8 cellular contexts compared by ENCODE assay signal in the genomic region with DNA sequence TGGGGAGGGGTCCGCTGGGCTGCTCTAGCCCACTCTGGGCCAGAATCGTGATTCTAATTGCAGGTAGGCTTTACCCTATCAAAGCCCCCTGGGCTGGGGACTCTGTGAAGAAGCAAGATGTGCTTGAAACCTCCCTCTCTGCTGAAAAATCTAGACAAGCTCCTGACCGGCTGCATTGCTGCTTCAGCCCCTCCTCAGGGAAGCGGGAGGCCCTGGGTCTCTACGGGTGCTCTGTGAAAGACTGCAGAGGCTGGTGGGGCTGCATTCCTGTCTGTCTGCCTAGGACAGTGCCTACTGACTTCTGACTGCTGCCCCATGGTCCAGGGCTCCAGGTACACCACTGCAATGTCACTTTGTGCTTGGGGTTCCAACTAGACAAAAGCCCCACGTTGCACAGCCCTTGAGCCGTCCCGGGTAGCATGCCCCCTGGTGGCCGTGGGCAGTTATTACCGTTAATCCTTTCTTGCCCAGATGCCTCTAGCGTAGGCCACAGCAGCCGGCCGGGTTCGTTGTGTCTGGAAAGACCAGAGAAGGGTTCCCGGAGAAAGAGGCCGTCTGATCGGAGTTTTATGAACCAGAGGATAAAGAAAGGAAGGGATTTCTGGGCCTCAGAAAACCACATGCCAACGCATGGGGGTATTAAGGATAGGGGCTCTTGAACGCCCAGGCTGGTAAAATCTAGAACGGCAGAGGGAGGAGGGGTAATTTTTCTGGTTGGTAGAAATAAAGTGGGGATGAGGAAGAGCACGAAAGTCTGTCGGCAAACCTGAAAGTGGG. TPM values are rescaled to one million over a fixed set of nuclear protein-coding genes. Genes with fewer than 3 reads are reported as not detected.
DNase-seq lines count a peak whose midpoint lies in the region; ATAC-seq, FAIRE-seq and TF ChIP-seq lines count a peak whose summit lies in the region.

No MANE protein-coding gene starts in this region.

- no peak overlapping the region for H3K27ac ChIP-seq in Panc1 (ENCODE audit: low read length)

- no peak for TF ChIP-seq POLR2A in GM12892 (IDR thresholded peaks at IDR 0.05; ENCODE audit: low read depth, low read length)

- DNase-seq in A172 (ENCODE audit: low spot score): peak; percentile 44
- peak; percentile 54 for DNase-seq in GM12892 (ENCODE audit: insufficient read length)
- no peak for DNase-seq in Panc1 (ENCODE audit: low read depth, low spot score)
- peak; percentile 29 for DNase-seq in activated T-helper 9 cell treated with anti-CD3 and anti-CD28 coated beads, Interleukin-2, amount 50 U/mL, for 16 hours (ENCODE audit: low read depth)
- DNase-seq in left ventricle myocardium superior: peak; percentile 54
- peak; percentile 11 to 47 for DNase-seq in stimulated activated CD4-positive, alpha-beta T cell treated with anti-CD3 and anti-CD28 coated beads, Interleukin-15, amount 100 ng/mL, for 48 hours (ENCODE audit: low read depth in 2 of 2)

- no peaks in the 10 kb centered on the region for H3K9me3 ChIP-seq in Panc1 (ENCODE audit: control insufficient read depth, insufficient read depth, low read depth, low read length)

- H3K4me1 ChIP-seq in Panc1 (ENCODE audit: control insufficient read depth, insufficient read depth, low read length): no peaks in the 10 kb centered on the region; the same call in 1 of the 2 replicates

- peak; percentile 82 for ATAC-seq in HG03354 (IDR thresholded peaks at IDR 0.05; ENCODE audit: poor library complexity, severe bottlenecking, unreplicated experiment)
- ATAC-seq in Panc1: peak; percentile 97
- ATAC-seq in left ventricle myocardium superior: peak; percentile 48
- no peak for ATAC-seq in HG02973 (IDR thresholded peaks at IDR 0.05; ENCODE audit: unreplicated experiment)

- BruUV-seq in Panc1 (replicated peaks; lab: Mats Ljungman, UMichigan): no TSS peak

- peak; percentile 82 for FAIRE-seq in GM12892 (lab: Jason Lieb, UNC)

- peak; percentile 96 for TF ChIP-seq CTCF in Panc1 (IDR thresholded peaks at IDR 0.05)

- in situ Hi-C loops in Panc1 (cut with HindIII; ENCODE audit: low pct_unique_long_range_greater_than_20kb, low sequenced_read_pairs): no loop called here

- no peaks in the 10 kb centered on the region for H3K27me3 ChIP-seq in Panc1 (ENCODE audit: control insufficient read depth, insufficient read depth, low read length)

- CTCF ChIA-PET in Panc1 (lab: Charles Lee): interaction anchor here (0.7 kb wide), 1 partner anchor 163 kb away, joined by 3 read pairs; no protein-coding TSS in a partner anchor

- intact Hi-C loops in Panc1 (cut with micrococcal nuclease; ENCODE audit: unreplicated experiment): loop anchor here (1.0 to 5.0 kb wide), 3 partner anchors 148 to 292 kb away; no protein-coding TSS in a partner anchor
- intact Hi-C loops in left ventricle myocardium superior (cut with micrococcal nuclease): no loop called here

- no peaks in the 10 kb centered on the region for H3K36me3 ChIP-seq in Panc1 (ENCODE audit: control insufficient read depth, insufficient read depth, low read length)

- H3K4me3 ChIP-seq in Panc1 (ENCODE audit: low read depth in 2 of 2, low read length in 2 of 2): peak overlapping the region in 1 of 2 experiments; percentile 18; a peak in 2 of 4 replicates

- POLR2A ChIA-PET in Panc1 (lab: Charles Lee): no interaction called here

RNA-seq across cellular contexts. Expression of a gene that starts 15.9 kb away (rescaled TPM):
- not detected in 2 replicates for total RNA-seq in A172 (2014; rRNA removed; shearing (Covaris generic))
- polyA plus RNA-seq in GM12892 (2012; ENCODE audit: missing spikeins): not detected
- total RNA-seq in Panc1 (2021; ENCODE audit: unreplicated experiment) (not detected), left ventricle myocardium superior (not detected)
- not detected for polyA plus RNA-seq in Panc1 (2012; ENCODE audit: insufficient read length)

RNA-seq across cellular contexts. Expression of a gene that starts 49.2 kb away (rescaled TPM):
- total RNA-seq in A172 (2014; rRNA removed; shearing (Covaris generic)): 71.3 and 117 TPM in 2 replicates
- 3.4 TPM for polyA plus RNA-seq in GM12892 (2012; ENCODE audit: missing spikeins)
- total RNA-seq in Panc1 (2021; ENCODE audit: unreplicated experiment) (44.8 TPM), left ventricle myocardium superior (11.8 TPM)
- polyA plus RNA-seq in Panc1 (2012; ENCODE audit: insufficient read length): 57.3 TPM
